Comparison of ENCODE assay signal across 1 cellular context in genomic region chr2:100986157-100986556, GRCh38.
TF ChIP-seq lines count a peak whose summit lies in the region.

No MANE protein-coding gene starts in this region.

TF ChIP-seq in HepG2, 621 proteins besides CTCF, POLR2A, EP300 and RAD21:
- TF ChIP-seq ZNF775 (CRISPR knock-in tag; IDR thresholded peaks at IDR 0.05; ENCODE audit: borderline replicate concordance), result no peak
- TF ChIP-seq HES4 (CRISPR knock-in tag; IDR thresholded peaks at IDR 0.05; ENCODE audit: borderline replicate concordance), result no peak
- TF ChIP-seq RBM22 (optimal IDR thresholded peaks at IDR 0.05; ENCODE audit: low read length), result peak; percentile 92
- TF ChIP-seq SP2 (CRISPR knock-in tag; IDR thresholded peaks at IDR 0.05), result no peak
- TF ChIP-seq AGO2 (optimal IDR thresholded peaks at IDR 0.05; ENCODE audit: low read depth, low read length), result peak; percentile 71
- no peak for TF ChIP-seq ELF1 (CRISPR knock-in tag; IDR thresholded peaks at IDR 0.05)
- no peak for TF ChIP-seq ZNF205 (CRISPR knock-in tag; IDR thresholded peaks at IDR 0.05)
